Comparison of ENCODE assay signal across 26 cellular contexts in the genomic region with DNA sequence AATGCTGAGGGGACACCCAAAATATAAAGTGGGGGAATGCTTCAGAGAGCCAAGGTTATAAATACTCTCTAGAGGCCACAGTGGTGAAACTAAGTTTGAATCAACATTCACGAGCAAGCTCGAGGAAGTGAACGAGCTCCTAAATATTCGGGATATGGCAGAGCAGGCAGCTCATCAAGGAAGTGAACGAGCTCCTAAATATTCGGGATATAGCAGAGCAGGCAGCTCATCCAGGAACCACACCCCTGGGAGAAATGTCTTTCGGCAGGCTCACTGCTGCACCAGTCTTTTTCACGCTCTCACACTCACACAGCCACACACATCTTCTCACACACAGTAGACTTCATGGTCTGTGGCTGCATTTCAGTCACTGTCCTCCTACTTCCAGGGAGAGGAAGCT.
DNase-seq lines count a peak whose midpoint lies in the region; ATAC-seq, FAIRE-seq and TF ChIP-seq lines count a peak whose summit lies in the region.
"Had no signal": no experiment of that assay in that cellular context is flagged by ENCODE, and none has a peak within 500 bp of the region (broad histone marks: within the 10 kb centered on the region; RNA-seq: fewer than 3 reads in every experiment).

No MANE protein-coding gene starts in this region.

- FAIRE-seq in urothelium cell line (lab: Jason Lieb, UNC) = no peak
- FAIRE-seq: A204.1, keratinocyte had no signal

- H3K27me3 ChIP-seq in mammary epithelial cell (ENCODE audit: insufficient read depth, low read length) (no peaks in the 10 kb centered on the region), breast epithelium (peaks cover 0 to 3% of the 10 kb centered on the region in 2 donors), MG63 (no peaks in the 10 kb centered on the region; the same call in 1 of the 2 replicates)
- H3K27me3 ChIP-seq: right lobe of liver, vagina had no signal

- H3K27ac ChIP-seq in mammary epithelial cell (ENCODE audit: insufficient read depth, low read depth, low read length) = no peak overlapping the region
- no peak overlapping the region for H3K27ac ChIP-seq in breast epithelium
- H3K27ac ChIP-seq: coronary artery, right lobe of liver, vagina had no signal

- dilution Hi-C loops in mammary epithelial cell (cut with HindIII; ENCODE audit: low sequenced_read_pairs) = no loop called here

- H3K4me2 ChIP-seq in mammary epithelial cell (ENCODE audit: insufficient read depth, low read depth, low read length) = no peak overlapping the region

- in situ Hi-C loops in mammary epithelial cell (cut with MboI; ENCODE audit: low sequenced_read_pairs in 2 of 2) = no loop called here

- BruUV-seq in mammary epithelial cell (replicated peaks; lab: Mats Ljungman, UMichigan) = no TSS peak

- ATAC-seq in HG02610 (IDR thresholded peaks at IDR 0.05; ENCODE audit: unreplicated experiment) = no peak
- no peak for ATAC-seq in HG03432 (IDR thresholded peaks at IDR 0.05; ENCODE audit: unreplicated experiment)
- ATAC-seq: natural killer cell treated with Interleukin-12 subunit alpha and Interleukin-12 subunit beta and Interleukin-15 and Interleukin-18, amount 100 ng/mL, for 72 hours; right lobe of liver had no signal

- H3K9me3 ChIP-seq in mammary epithelial cell (replicated peaks; ENCODE audit: insufficient read depth, low read length) = no peaks in the 10 kb centered on the region
- H3K9me3 ChIP-seq in breast epithelium = no peaks in the 10 kb centered on the region
- H3K9me3 ChIP-seq in MG63 = no peaks in the 10 kb centered on the region
- H3K9me3 ChIP-seq: right lobe of liver, vagina had no signal

- no peak for TF ChIP-seq CTCF in mammary epithelial cell (conservative IDR thresholded peaks at IDR 0.05 in 1 of 2, IDR thresholded peaks at IDR 0.05 in 1 of 2; ENCODE audit: extremely low read depth in 1 of 2, insufficient read depth in 1 of 2, low read depth in 1 of 2, low read length in 2 of 2)
- no peak for TF ChIP-seq CTCF in breast epithelium (IDR thresholded peaks at IDR 0.05)
- TF ChIP-seq CTCF in fibroblast of pulmonary artery (IDR thresholded peaks at IDR 0.05; ENCODE audit: low read length, missing control alignments) = no peak

- H3K4me3 ChIP-seq in mammary epithelial cell (replicated peaks in 1 of 3; ENCODE audit: insufficient read depth in 1 of 3, low read depth in 2 of 3, low read length in 3 of 3) = no peak overlapping the region
- H3K4me3 ChIP-seq in breast epithelium = no peak overlapping the region
- H3K4me3 ChIP-seq in MG63 = no peak overlapping the region
- H3K4me3 ChIP-seq in fibroblast of pulmonary artery (replicated peaks; ENCODE audit: low read depth, low read length) = no peak overlapping the region
- H3K4me3 ChIP-seq: coronary artery, lung, right lobe of liver, vagina had no signal

- H3K36me3 ChIP-seq in mammary epithelial cell (ENCODE audit: insufficient read depth, low read length) (no peaks in the 10 kb centered on the region), breast epithelium (no peaks in the 10 kb centered on the region), MG63 (no peaks in the 10 kb centered on the region)
- H3K36me3 ChIP-seq: right lobe of liver, vagina had no signal

- no peak for TF ChIP-seq POLR2A in breast epithelium (IDR thresholded peaks at IDR 0.05)

- no peak for DNase-seq in mammary epithelial cell
- DNase-seq in breast epithelium (ENCODE audit: low spot score in 2 of 2) = no peak
- peak; percentile 26 for DNase-seq in MG63
- DNase-seq in fibroblast of pulmonary artery (ENCODE audit: low read depth) = peak; percentile 12
- DNase-seq in urothelium cell line (ENCODE audit: low spot score) = peak; percentile 28
- no peak for DNase-seq in activated T-cell treated with anti-CD3 and anti-CD28 coated beads for 4 hours
- DNase-seq: activated CD4-positive, alpha-beta T cell treated with anti-CD3 and anti-CD28 coated beads, Interleukin-2, amount 50 U/mL, for 1 hour; activated CD8-positive, alpha-beta memory T cell treated with anti-CD3 and anti-CD28 coated beads, Interleukin-2, amount 50 U/mL, for 48 hours; activated effector memory CD4-positive, alpha-beta T cell treated with Interleukin-2 at 50 U/mL for 16 hours; CD4-positive, alpha-beta memory T cell; DMS53; foreskin melanocyte; hypothalamus; KBM-7; NCI-H187; NCI-H748 treated with DMSO at 0.1 percent for 48 hours; right lobe of liver; SIG-M5 had no signal

- H3K9ac ChIP-seq in mammary epithelial cell (ENCODE audit: insufficient read depth, low read length) = no peak overlapping the region

- CTCF ChIA-PET in mammary epithelial cell (lab: Charles Lee; ENCODE audit: low non-redundant PET) = no interaction called here

- intact Hi-C loops in mammary epithelial cell (cut with micrococcal nuclease) = loop anchor here (10.0 kb wide), 1 partner anchor 60 kb away; no protein-coding TSS in a partner anchor
- intact Hi-C loops in breast epithelium (cut with DNase I; ENCODE audit: low total_unique reads) = no loop called here

- WGBS in mammary epithelial cell (ENCODE audit: low coverage, missing lambda C conversion rate) = 68% methylated on average over 8 of the region's 8 CpGs

- no peaks in the 10 kb centered on the region for H4K20me1 ChIP-seq in mammary epithelial cell (ENCODE audit: insufficient read depth, low read length)

- peak overlapping the region; percentile 36 for H2AFZ ChIP-seq in mammary epithelial cell (ENCODE audit: low read depth, low read length)

- H3K79me2 ChIP-seq in mammary epithelial cell (ENCODE audit: insufficient read depth, low read length) = no peaks in the 10 kb centered on the region

- H3K4me1 ChIP-seq in mammary epithelial cell (ENCODE audit: insufficient read depth, low read length) (peaks cover 10% of the 10 kb centered on the region), breast epithelium (no peaks in the 10 kb centered on the region)
- H3K4me1 ChIP-seq: right lobe of liver, vagina had no signal

Comparison
In these comparisons a context has a peak if more than half of its experiments do, and no peak if none do; other contexts are left out.
1. DNase-seq: peak in MG63 (single experiment), fibroblast of pulmonary artery (single experiment) and urothelium cell line (single experiment); none in mammary epithelial cell (single experiment), breast epithelium (0 of 2) and activated T-cell treated with anti-CD3 and anti-CD28 coated beads for 4 hours (single experiment).